In the genomic region with DNA sequence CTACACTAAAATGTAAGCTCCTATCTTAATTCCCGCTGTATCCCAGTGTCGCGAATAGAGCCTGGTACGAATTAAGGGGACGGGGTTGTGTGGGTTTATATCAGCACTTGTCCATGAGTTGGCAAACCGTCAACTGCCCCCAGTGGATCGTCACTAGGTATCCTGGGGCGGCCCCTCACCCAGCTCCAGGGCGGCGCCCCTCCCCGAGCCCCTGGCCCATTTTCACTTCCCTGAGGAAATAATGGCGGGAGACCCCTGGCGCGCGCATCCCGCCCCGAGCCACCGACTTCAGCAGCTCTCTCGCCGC, we compare ENCODE assay signal across 1 cellular context.
TF ChIP-seq lines count a peak whose summit lies in the region.

No MANE protein-coding gene starts in this region.

TF ChIP-seq in liver, 16 proteins besides CTCF, POLR2A, EP300 and RAD21 (continued from another document):
- no peak for TF ChIP-seq SP1 (IDR thresholded peaks at IDR 0.05)
TF ChIP-seq in liver: peak in this region for 0.
